11 cellular contexts compared by ENCODE assay signal in the genomic region with DNA sequence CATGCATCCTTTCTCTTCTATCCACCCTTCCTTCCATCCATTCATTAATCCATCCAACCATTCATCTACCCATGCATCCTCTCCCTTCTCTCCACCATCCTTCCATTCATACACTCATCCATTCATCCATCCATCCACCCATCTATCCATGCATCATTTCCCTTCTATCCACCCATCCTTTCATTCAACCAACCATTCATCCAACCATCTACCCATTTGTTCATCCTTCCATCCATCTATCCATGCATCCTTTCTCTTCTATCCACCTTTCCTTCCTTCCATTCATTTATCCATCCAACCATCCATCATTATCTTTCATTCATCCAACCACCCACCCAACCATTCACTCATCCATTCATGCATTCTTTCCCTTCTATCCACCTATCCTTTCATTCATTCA.
"Had no signal": no experiment of that assay in that cellular context is flagged by ENCODE, and none has a peak within 500 bp of the region (broad histone marks: within the 10 kb centered on the region; RNA-seq: fewer than 3 reads in every experiment).

No MANE protein-coding gene starts in this region.

- H3K36me3 ChIP-seq: HAP-1 had no signal

- H3K4me2 ChIP-seq: GM23338 had no signal

- ATAC-seq: GM23338, HCT116 had no signal

- H3K4me3 ChIP-seq: GM23248, GM23338, HAP-1 had no signal

- H3K27ac ChIP-seq: GM23248 had no signal

- H3K4me1 ChIP-seq: HAP-1 had no signal

- H3K9ac ChIP-seq: GM23248 had no signal

- H3K9me3 ChIP-seq: HAP-1 had no signal

- DNase-seq: GM23248, GOT3, H7, H9, HCEC 1CT, HFFc6 had no signal

- H2AFZ ChIP-seq: GM23248, GM23338 had no signal

- FAIRE-seq: H1, H54 had no signal
